1 cellular context compared by ENCODE assay signal in the genomic region with DNA sequence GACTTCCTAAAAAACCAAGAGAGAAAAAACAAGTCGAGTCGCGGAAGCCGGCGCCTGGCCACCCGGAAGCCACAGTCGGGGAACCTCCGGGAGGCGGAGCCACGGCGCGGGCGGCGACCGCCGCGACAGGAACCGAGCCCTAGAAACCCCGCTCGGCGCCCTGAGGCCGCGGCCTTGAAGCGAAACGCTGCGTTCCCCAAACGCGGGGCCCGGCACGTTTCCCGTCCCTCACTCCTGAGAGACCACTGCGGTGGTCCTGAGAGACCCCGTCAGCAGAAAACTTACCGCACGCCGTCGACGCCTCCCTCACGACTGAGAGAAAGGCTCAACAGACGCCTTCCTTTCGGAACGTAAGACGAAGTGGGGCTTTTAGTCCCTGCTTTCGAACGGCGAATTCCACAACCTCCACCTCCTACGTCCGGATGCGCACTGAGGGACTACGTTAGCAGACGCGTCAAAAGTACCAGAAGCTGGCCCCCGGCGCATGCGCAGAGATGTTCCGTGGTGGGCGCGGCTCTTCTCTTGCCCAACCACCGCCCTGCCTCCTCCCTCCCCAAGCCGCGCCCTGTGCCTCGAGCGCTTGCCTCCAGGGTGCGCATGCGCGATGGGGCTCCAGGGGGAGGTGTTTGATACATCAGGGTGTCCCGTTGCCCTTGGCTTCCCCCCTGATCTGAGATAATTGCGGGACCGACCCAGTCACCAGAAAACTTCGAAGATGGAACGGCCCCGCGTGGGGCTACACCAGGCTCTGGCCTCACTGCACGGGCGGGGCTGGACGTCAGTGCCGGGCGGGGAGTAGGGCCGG.
A peak's percentile ranks its signal among the peaks of the same experiment; 100 is the strongest.
TF ChIP-seq lines count a peak whose summit lies in the region.

A gene with protein sequence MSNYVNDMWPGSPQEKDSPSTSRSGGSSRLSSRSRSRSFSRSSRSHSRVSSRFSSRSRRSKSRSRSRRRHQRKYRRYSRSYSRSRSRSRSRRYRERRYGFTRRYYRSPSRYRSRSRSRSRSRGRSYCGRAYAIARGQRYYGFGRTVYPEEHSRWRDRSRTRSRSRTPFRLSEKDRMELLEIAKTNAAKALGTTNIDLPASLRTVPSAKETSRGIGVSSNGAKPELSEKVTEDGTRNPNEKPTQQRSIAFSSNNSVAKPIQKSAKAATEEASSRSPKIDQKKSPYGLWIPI (minus strand): TSS at position 431 of the 805 bp plus-strand sequence. CDS start 491 bp downstream, outside the sequence.

TF ChIP-seq in HepG2, 621 proteins besides CTCF, POLR2A, EP300 and RAD21 (continued from another document and continues in another):
- peak; percentile 44; the same call in 1 of the 2 replicates for TF ChIP-seq FIP1L1 (IDR thresholded peaks at IDR 0.05; ENCODE audit: borderline replicate concordance, insufficient read depth, low read depth, low read length)
- TF ChIP-seq ZNF530 (CRISPR knock-in tag; IDR thresholded peaks at IDR 0.05; ENCODE audit: low read depth): no peak
- TF ChIP-seq SMC3 (IDR thresholded peaks at IDR 0.05; ENCODE audit: low read length): no peak
- TF ChIP-seq, protein P1, sequence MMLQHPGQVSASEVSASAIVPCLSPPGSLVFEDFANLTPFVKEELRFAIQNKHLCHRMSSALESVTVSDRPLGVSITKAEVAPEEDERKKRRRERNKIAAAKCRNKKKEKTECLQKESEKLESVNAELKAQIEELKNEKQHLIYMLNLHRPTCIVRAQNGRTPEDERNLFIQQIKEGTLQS (CRISPR knock-in tag; IDR thresholded peaks at IDR 0.05): peak; percentile 28
- TF ChIP-seq MAFF (IDR thresholded peaks at IDR 0.05; ENCODE audit: low read depth, low read length): no peak
- TF ChIP-seq, protein P2, sequence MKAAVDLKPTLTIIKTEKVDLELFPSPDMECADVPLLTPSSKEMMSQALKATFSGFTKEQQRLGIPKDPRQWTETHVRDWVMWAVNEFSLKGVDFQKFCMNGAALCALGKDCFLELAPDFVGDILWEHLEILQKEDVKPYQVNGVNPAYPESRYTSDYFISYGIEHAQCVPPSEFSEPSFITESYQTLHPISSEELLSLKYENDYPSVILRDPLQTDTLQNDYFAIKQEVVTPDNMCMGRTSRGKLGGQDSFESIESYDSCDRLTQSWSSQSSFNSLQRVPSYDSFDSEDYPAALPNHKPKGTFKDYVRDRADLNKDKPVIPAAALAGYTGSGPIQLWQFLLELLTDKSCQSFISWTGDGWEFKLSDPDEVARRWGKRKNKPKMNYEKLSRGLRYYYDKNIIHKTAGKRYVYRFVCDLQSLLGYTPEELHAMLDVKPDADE (CRISPR knock-in tag; IDR thresholded peaks at IDR 0.05): no peak
- TF ChIP-seq, protein P3, sequence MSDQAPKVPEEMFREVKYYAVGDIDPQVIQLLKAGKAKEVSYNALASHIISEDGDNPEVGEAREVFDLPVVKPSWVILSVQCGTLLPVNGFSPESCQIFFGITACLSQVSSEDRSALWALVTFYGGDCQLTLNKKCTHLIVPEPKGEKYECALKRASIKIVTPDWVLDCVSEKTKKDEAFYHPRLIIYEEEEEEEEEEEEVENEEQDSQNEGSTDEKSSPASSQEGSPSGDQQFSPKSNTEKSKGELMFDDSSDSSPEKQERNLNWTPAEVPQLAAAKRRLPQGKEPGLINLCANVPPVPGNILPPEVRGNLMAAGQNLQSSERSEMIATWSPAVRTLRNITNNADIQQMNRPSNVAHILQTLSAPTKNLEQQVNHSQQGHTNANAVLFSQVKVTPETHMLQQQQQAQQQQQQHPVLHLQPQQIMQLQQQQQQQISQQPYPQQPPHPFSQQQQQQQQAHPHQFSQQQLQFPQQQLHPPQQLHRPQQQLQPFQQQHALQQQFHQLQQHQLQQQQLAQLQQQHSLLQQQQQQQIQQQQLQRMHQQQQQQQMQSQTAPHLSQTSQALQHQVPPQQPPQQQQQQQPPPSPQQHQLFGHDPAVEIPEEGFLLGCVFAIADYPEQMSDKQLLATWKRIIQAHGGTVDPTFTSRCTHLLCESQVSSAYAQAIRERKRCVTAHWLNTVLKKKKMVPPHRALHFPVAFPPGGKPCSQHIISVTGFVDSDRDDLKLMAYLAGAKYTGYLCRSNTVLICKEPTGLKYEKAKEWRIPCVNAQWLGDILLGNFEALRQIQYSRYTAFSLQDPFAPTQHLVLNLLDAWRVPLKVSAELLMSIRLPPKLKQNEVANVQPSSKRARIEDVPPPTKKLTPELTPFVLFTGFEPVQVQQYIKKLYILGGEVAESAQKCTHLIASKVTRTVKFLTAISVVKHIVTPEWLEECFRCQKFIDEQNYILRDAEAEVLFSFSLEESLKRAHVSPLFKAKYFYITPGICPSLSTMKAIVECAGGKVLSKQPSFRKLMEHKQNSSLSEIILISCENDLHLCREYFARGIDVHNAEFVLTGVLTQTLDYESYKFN (CRISPR knock-in tag; conservative IDR thresholded peaks at IDR 0.05): 0 out of 2 replicates have a peak, but pooled peaks have one; percentile 35
- TF ChIP-seq TP53 (CRISPR knock-in tag; conservative IDR thresholded peaks at IDR 0.05): no peak
- peak; percentile 43 for TF ChIP-seq FOSL2 (CRISPR knock-in tag; IDR thresholded peaks at IDR 0.05)
- TF ChIP-seq, protein P4, sequence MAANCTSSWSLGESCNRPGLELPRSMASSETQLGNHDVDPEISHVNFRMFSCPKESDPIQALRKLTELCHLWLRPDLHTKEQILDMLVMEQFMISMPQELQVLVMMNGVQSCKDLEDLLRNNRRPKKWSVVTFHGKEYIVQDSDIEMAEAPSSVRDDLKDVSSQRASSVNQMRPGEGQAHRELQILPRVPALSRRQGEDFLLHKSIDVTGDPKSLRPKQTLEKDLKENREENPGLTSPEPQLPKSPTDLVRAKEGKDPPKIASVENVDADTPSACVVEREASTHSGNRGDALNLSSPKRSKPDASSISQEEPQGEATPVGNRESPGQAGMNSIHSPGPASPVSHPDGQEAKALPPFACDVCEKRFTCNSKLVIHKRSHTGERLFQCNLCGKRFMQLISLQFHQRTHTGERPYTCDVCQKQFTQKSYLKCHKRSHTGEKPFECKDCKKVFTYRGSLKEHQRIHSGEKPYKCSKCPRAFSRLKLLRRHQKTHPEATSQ (CRISPR knock-in tag; IDR thresholded peaks at IDR 0.05; ENCODE audit: borderline replicate concordance): peak; percentile 67; the same call in 1 of the 2 replicates
- TF ChIP-seq CEBPB (IDR thresholded peaks at IDR 0.05; ENCODE audit: borderline replicate concordance, low read depth, low read length): peak; percentile 97
- TF ChIP-seq, protein P5, sequence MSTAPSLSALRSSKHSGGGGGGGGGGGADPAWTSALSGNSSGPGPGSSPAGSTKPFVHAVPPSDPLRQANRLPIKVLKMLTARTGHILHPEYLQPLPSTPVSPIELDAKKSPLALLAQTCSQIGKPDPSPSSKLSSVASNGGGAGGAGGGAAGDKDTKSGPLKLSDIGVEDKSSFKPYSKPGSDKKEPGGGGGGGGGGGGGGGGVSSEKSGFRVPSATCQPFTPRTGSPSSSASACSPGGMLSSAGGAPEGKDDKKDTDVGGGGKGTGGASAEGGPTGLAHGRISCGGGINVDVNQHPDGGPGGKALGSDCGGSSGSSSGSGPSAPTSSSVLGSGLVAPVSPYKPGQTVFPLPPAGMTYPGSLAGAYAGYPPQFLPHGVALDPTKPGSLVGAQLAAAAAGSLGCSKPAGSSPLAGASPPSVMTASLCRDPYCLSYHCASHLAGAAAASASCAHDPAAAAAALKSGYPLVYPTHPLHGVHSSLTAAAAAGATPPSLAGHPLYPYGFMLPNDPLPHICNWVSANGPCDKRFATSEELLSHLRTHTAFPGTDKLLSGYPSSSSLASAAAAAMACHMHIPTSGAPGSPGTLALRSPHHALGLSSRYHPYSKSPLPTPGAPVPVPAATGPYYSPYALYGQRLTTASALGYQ (CRISPR knock-in tag; IDR thresholded peaks at IDR 0.05): no peak
- no peak for TF ChIP-seq ZNF264 (CRISPR knock-in tag; IDR thresholded peaks at IDR 0.05)
- 0 out of 2 replicates have a peak, but pooled peaks have one; percentile 4 for TF ChIP-seq HNRNPL (IDR thresholded peaks at IDR 0.05; ENCODE audit: low read depth, low read length)
- peak; percentile 77; the same call in 1 of the 2 replicates for TF ChIP-seq U2AF2 (IDR thresholded peaks at IDR 0.05; ENCODE audit: low read depth, low read length)
- 0 out of 2 replicates have a peak, but pooled peaks have one; percentile 35 for TF ChIP-seq ZNF672 (CRISPR knock-in tag; IDR thresholded peaks at IDR 0.05)
- no peak for TF ChIP-seq NFRKB (IDR thresholded peaks at IDR 0.05)
- TF ChIP-seq MAFG (CRISPR knock-in tag; IDR thresholded peaks at IDR 0.05): no peak
- 0 out of 2 replicates have a peak, but pooled peaks have one; percentile 4 for TF ChIP-seq HNF4A (CRISPR knock-in tag; IDR thresholded peaks at IDR 0.05)
- 0 out of 2 replicates have a peak, but pooled peaks have one; percentile 4 for TF ChIP-seq ZBTB20 (CRISPR knock-in tag; IDR thresholded peaks at IDR 0.05; ENCODE audit: borderline replicate concordance, low read depth)
- TF ChIP-seq JUN (CRISPR knock-in tag; IDR thresholded peaks at IDR 0.05): no peak
- peak; percentile 82 for TF ChIP-seq HDAC1 (CRISPR knock-in tag; IDR thresholded peaks at IDR 0.05)
- TF ChIP-seq RORA (CRISPR knock-in tag; IDR thresholded peaks at IDR 0.05): no peak
- peak; percentile 95 for TF ChIP-seq TSC22D2 (CRISPR knock-in tag; IDR thresholded peaks at IDR 0.05; ENCODE audit: borderline replicate concordance)
- TF ChIP-seq SMARCE1 (IDR thresholded peaks at IDR 0.05; ENCODE audit: borderline replicate concordance): no peak
- peak; percentile 79; the same call in 1 of the 2 replicates for TF ChIP-seq MIER3 (CRISPR knock-in tag; IDR thresholded peaks at IDR 0.05; ENCODE audit: borderline replicate concordance)
- peak; percentile 61 for TF ChIP-seq MTF2 (CRISPR knock-in tag; IDR thresholded peaks at IDR 0.05; ENCODE audit: borderline replicate concordance)
- no peak for TF ChIP-seq IKZF1 (IDR thresholded peaks at IDR 0.05)
- TF ChIP-seq TBX2 (CRISPR knock-in tag; IDR thresholded peaks at IDR 0.05; ENCODE audit: borderline replicate concordance): peak; percentile 49
- TF ChIP-seq, protein P6, sequence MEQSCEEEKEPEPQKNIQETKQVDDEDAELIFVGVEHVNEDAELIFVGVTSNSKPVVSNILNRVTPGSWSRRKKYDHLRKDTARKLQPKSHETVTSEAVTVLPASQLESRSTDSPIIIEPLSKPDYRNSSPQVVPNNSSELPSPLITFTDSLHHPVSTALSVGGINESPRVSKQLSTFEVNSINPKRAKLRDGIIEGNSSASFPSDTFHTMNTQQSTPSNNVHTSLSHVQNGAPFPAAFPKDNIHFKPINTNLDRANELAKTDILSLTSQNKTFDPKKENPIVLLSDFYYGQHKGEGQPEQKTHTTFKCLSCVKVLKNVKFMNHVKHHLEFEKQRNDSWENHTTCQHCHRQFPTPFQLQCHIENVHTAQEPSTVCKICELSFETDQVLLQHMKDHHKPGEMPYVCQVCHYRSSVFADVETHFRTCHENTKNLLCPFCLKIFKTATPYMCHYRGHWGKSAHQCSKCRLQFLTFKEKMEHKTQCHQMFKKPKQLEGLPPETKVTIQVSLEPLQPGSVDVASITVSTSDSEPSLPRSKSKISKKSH (CRISPR knock-in tag; IDR thresholded peaks at IDR 0.05; ENCODE audit: borderline replicate concordance): no peak; the same call in 1 of the 2 replicates
- 0 out of 2 replicates have a peak, but pooled peaks have one; percentile 34 for TF ChIP-seq ZNF256 (CRISPR knock-in tag; conservative IDR thresholded peaks at IDR 0.05)
- peak; percentile 34; the same call in 1 of the 2 replicates for TF ChIP-seq ZNF225 (CRISPR knock-in tag; IDR thresholded peaks at IDR 0.05)
- peak; percentile 89; the same call in 1 of the 2 replicates for TF ChIP-seq ZNF136 (CRISPR knock-in tag; IDR thresholded peaks at IDR 0.05; ENCODE audit: low read depth)
- peak; percentile 12; the same call in 1 of the 2 replicates for TF ChIP-seq ZNF501 (CRISPR knock-in tag; IDR thresholded peaks at IDR 0.05)
- TF ChIP-seq ZNF724P (CRISPR knock-in tag; IDR thresholded peaks at IDR 0.05; ENCODE audit: borderline replicate concordance): no peak
- TF ChIP-seq, protein P7, sequence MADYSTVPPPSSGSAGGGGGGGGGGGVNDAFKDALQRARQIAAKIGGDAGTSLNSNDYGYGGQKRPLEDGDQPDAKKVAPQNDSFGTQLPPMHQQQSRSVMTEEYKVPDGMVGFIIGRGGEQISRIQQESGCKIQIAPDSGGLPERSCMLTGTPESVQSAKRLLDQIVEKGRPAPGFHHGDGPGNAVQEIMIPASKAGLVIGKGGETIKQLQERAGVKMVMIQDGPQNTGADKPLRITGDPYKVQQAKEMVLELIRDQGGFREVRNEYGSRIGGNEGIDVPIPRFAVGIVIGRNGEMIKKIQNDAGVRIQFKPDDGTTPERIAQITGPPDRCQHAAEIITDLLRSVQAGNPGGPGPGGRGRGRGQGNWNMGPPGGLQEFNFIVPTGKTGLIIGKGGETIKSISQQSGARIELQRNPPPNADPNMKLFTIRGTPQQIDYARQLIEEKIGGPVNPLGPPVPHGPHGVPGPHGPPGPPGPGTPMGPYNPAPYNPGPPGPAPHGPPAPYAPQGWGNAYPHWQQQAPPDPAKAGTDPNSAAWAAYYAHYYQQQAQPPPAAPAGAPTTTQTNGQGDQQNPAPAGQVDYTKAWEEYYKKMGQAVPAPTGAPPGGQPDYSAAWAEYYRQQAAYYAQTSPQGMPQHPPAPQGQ (CRISPR knock-in tag; IDR thresholded peaks at IDR 0.05; ENCODE audit: borderline replicate concordance): peak; percentile 96; the same call in 1 of the 2 replicates
- no peak; the same call in 1 of the 2 replicates for TF ChIP-seq ZFP37 (CRISPR knock-in tag; IDR thresholded peaks at IDR 0.05; ENCODE audit: borderline replicate concordance)
- peak; percentile 70; the same call in 1 of the 2 replicates for TF ChIP-seq ZNF782 (CRISPR knock-in tag; IDR thresholded peaks at IDR 0.05; ENCODE audit: borderline replicate concordance)
- peak; percentile 44 for TF ChIP-seq GABPA (IDR thresholded peaks at IDR 0.05; ENCODE audit: low read depth, low read length)
- TF ChIP-seq GABPA (CRISPR knock-in tag; IDR thresholded peaks at IDR 0.05; ENCODE audit: low read depth): peak; percentile 61
- TF ChIP-seq KMT2A (CRISPR knock-in tag; IDR thresholded peaks at IDR 0.05): peak; percentile 80
- TF ChIP-seq, protein P8, sequence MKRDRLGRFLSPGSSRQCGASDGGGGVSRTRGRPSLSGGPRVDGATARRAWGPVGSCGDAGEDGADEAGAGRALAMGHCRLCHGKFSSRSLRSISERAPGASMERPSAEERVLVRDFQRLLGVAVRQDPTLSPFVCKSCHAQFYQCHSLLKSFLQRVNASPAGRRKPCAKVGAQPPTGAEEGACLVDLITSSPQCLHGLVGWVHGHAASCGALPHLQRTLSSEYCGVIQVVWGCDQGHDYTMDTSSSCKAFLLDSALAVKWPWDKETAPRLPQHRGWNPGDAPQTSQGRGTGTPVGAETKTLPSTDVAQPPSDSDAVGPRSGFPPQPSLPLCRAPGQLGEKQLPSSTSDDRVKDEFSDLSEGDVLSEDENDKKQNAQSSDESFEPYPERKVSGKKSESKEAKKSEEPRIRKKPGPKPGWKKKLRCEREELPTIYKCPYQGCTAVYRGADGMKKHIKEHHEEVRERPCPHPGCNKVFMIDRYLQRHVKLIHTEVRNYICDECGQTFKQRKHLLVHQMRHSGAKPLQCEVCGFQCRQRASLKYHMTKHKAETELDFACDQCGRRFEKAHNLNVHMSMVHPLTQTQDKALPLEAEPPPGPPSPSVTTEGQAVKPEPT (CRISPR knock-in tag; IDR thresholded peaks at IDR 0.05; ENCODE audit: low read depth): no peak
